8 cellular contexts compared by ENCODE assay signal in genomic region chr2:144703852-144704324, GRCh38.
DNase-seq lines count a peak whose midpoint lies in the region; ATAC-seq and TF ChIP-seq lines count a peak whose summit lies in the region.

No MANE protein-coding gene starts in this region.

- no peak overlapping the region for H3K4me3 ChIP-seq in choroid plexus epithelial cell (ENCODE audit: low read depth, low read length)

- DNase-seq in GM03348 (ENCODE audit: low spot score) (peak; percentile 46), M059J (ENCODE audit: low read depth) (peak; percentile 85), choroid plexus epithelial cell (ENCODE audit: low read depth) (peak; percentile 85), omental fat pad (ENCODE audit: low spot score) (no peak), GM13976 (ENCODE audit: low spot score) (no peak), foreskin melanocyte (no peak), GM19240 (ENCODE audit: insufficient read length, low spot score) (no peak)

- ATAC-seq in omental fat pad (ENCODE audit: low FRiP score): peak; percentile 77
- ATAC-seq in GM19023 (IDR thresholded peaks at IDR 0.05; ENCODE audit: unreplicated experiment): no peak

- in situ Hi-C loops in GM13976 (cut with MboI; ENCODE audit: low sequenced_read_pairs, unreplicated experiment): no loop called here

- no peak for TF ChIP-seq CTCF in choroid plexus epithelial cell (conservative IDR thresholded peaks at IDR 0.05; ENCODE audit: low read depth, low read length)
- no peak for TF ChIP-seq CTCF in omental fat pad (IDR thresholded peaks at IDR 0.05)
- TF ChIP-seq CTCF in GM13976 (IDR thresholded peaks at IDR 0.05; ENCODE audit: borderline replicate concordance, control extremely low read depth, extremely low read depth, insufficient read depth, missing control alignments): no peak

Comparison
In these comparisons a context has a peak if more than half of its experiments do, and no peak if none do; other contexts are left out.
1. DNase-seq: peak in GM03348 (single experiment), M059J (single experiment) and choroid plexus epithelial cell (single experiment); none in omental fat pad (single experiment), GM13976 (single experiment), foreskin melanocyte (single experiment) and GM19240 (single experiment).